In the genomic region with DNA sequence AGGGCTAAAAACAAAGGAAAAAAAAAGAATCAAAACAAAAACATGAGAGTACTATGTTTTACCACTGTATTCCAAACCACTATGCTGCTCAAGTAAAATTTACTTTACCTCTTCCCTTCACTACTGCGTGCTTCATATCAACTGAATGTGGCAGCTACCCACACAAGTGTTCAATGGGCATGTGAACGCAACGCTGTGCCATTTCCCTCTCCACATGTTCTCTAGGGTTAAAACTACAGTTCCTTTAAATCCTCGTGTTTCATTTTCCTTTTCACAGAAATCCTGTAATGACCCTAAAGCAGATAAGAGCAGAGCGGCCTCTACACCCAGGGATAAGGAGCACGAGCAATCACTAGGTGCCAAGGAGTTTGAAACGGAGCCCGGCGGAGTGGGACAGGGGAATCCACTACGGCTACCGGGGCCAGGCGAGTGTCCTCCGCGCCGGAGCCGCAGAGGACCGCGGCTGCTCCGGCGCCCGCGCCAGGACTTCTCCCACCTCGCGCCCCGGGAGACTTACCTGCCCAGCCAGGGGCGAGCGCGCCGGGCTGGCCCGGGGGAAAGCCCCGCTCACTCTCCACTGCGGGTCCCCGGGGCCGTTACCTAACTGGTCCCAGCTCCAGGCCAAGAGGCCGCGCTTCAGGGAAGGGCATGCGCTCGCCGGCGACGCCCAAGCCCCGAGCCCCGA, we compare ENCODE assay signal across 8 cellular contexts. TPM values are rescaled to one million over a fixed set of nuclear protein-coding genes. Genes with fewer than 3 reads are reported as not detected.
A peak's percentile ranks its signal among the peaks of the same experiment; 100 is the strongest.
DNase-seq lines count a peak whose midpoint lies in the region; ATAC-seq and TF ChIP-seq lines count a peak whose summit lies in the region.

No MANE protein-coding gene starts in this region.

- H3K36me3 Mint-ChIP-seq in activated T-cell treated with anti-CD3 and anti-CD28 coated beads, Interleukin-2, amount 50 U/mL, for 4 hours (ENCODE audit: insufficient read depth): peaks cover 41% of the 10 kb centered on the region

- peak overlapping the region; percentile 88 for H3K4me3 Mint-ChIP-seq in activated T-cell treated with anti-CD3 and anti-CD28 coated beads, Interleukin-2, amount 50 U/mL, for 4 hours

- peak in 2 of 4 donors; percentile 19 to 50 for TF ChIP-seq POLR2A in esophagus squamous epithelium (IDR thresholded peaks at IDR 0.05)

- H3K4me1 ChIP-seq in esophagus squamous epithelium: peaks cover 0 to 72% (median 5%) of the 10 kb centered on the region in 3 donors

- WGBS in esophagus squamous epithelium, 2 donors: 0 to 1% methylated on average over 4 of the region's 43 CpGs

- H3K9me3 ChIP-seq in esophagus squamous epithelium: no peaks in the 10 kb centered on the region

- no peaks in the 10 kb centered on the region for H3K27me3 ChIP-seq in esophagus squamous epithelium

- ATAC-seq in HG03135 (IDR thresholded peaks at IDR 0.05; ENCODE audit: unreplicated experiment): peak; percentile 8
- peak; percentile 2 to 3 for ATAC-seq in activated T-cell treated with anti-CD3 and anti-CD28 coated beads, Interleukin-2, amount 50 U/mL, for 4 hours
- ATAC-seq in stimulated activated naive CD8-positive, alpha-beta T cell treated with anti-CD3 and anti-CD28 coated beads, Interleukin-15, Interleukin-2, amounts not matched to agents 100 U/mL and 50 U/mL, for 24 hours: peak; percentile 2

- TF ChIP-seq CTCF in esophagus squamous epithelium (IDR thresholded peaks at IDR 0.05): no peak

- no peaks in the 10 kb centered on the region for H3K9me3 Mint-ChIP-seq in activated T-cell treated with anti-CD3 and anti-CD28 coated beads, Interleukin-2, amount 50 U/mL, for 4 hours

- H3K4me3 ChIP-seq in esophagus squamous epithelium: peak overlapping the region; percentile 70 to 88 (median 87)

- DNase-seq in NCI-H2196 (lab: John Stamatoyannopoulos, UW; ENCODE audit: unreplicated experiment): peak; percentile 38
- DNase-seq in NCI-H2196 treated with DMSO at 0.1 percent for 48 hours (lab: John Stamatoyannopoulos, UW; ENCODE audit: unreplicated experiment): no peak
- peak; percentile 59 for DNase-seq in NCI-H82 (lab: John Stamatoyannopoulos, UW)
- peak; percentile 27 for DNase-seq in activated T-cell treated with anti-CD3 and anti-CD28 coated beads, Interleukin-2, amount 50 U/mL, for 4 hours
- no peak for DNase-seq in esophagus squamous epithelium (lab: John Stamatoyannopoulos, UW)
- DNase-seq in myocyte (ENCODE audit: low read depth): peak; percentile 70
- DNase-seq in stimulated activated naive CD8-positive, alpha-beta T cell treated with anti-CD3 and anti-CD28 coated beads, Interleukin-15, Interleukin-2, amounts not matched to agents 100 U/mL and 50 U/mL, for 24 hours: peak; percentile 49

- peak overlapping the region; percentile 94 to 99 (median 99) for H3K27ac ChIP-seq in esophagus squamous epithelium

- H3K27me3 Mint-ChIP-seq in activated T-cell treated with anti-CD3 and anti-CD28 coated beads, Interleukin-2, amount 50 U/mL, for 4 hours (ENCODE audit: low read depth): no peaks in the 10 kb centered on the region

- peaks cover 38% of the 10 kb centered on the region for H3K4me1 Mint-ChIP-seq in activated T-cell treated with anti-CD3 and anti-CD28 coated beads, Interleukin-2, amount 50 U/mL, for 4 hours (ENCODE audit: low read depth)

- no peaks in the 10 kb centered on the region for H3K36me3 ChIP-seq in esophagus squamous epithelium

- intact Hi-C loops in esophagus squamous epithelium (cut with DNase I): loop anchor here (10.0 kb wide), 1 partner anchor 141 kb away; no protein-coding TSS in a partner anchor

RNA-seq across cellular contexts. Expression of a gene that starts 0.8 kb away (rescaled TPM):
- 1,000 to 10,000 TPM; 1,116 to 1,426 (median 1,121) TPM for total RNA-seq in activated T-cell treated with anti-CD3 and anti-CD28 coated beads, Interleukin-2, amount 50 U/mL, for 4 hours
- total RNA-seq in esophagus squamous epithelium: 100 to 1,000 TPM; 274 to 823 (median 604) TPM
- total RNA-seq in myocyte: 85.3 and 163 TPM in 2 replicates
- polyA plus RNA-seq in myocyte (2012): 14.4 TPM

Comparison
In these comparisons a context has a peak if more than half of its experiments do, and no peak if none do; other contexts are left out.
1. DNase-seq: peak in NCI-H2196 (single experiment), NCI-H82 (single experiment), activated T-cell treated with anti-CD3 and anti-CD28 coated beads, Interleukin-2, amount 50 U/mL, for 4 hours (single experiment), myocyte (single experiment) and stimulated activated naive CD8-positive, alpha-beta T cell treated with anti-CD3 and anti-CD28 coated beads, Interleukin-15, Interleukin-2, amounts not matched to agents 100 U/mL and 50 U/mL, for 24 hours (single experiment); none in NCI-H2196 treated with DMSO at 0.1 percent for 48 hours (single experiment) and esophagus squamous epithelium (single experiment).
2. Peak in every context shown above with its lines, with median percentiles within 50 percentile points of each other: ATAC-seq.